7 cellular contexts compared by ENCODE assay signal in the genomic region with DNA sequence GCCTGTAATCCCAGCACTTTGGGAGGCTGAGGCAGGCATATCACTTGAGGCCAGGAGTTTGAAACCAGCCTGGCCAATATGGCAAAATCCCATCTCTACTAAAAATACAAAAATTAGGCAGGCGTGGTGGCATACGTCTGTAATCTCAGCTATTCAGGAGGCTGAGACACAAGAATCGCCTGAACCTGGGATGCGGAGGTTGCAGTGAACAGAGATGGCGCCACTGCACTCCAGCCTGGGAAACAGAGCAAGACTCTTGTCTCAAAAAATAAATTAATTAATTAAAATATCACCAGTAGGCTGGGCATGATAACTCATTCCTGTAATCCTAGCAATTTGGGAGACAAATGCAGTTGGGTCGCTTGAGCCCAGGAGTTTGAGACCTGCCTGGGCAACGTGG. TPM values are rescaled to one million over a fixed set of nuclear protein-coding genes. Genes with fewer than 3 reads are reported as not detected.
A peak's percentile ranks its signal among the peaks of the same experiment; 100 is the strongest.
DNase-seq lines count a peak whose midpoint lies in the region; ATAC-seq and TF ChIP-seq lines count a peak whose summit lies in the region.
"Not testable (repeated sequence)": the region's sequence is repeated elsewhere in the genome, so short reads cannot be mapped to it uniquely, and the experiment has no call there.

No MANE protein-coding gene starts in this region.

- H3K27ac ChIP-seq in 22Rv1; RWPE2 (ENCODE audit: poor library complexity, severe bottlenecking); foreskin keratinocyte; trophoblast cell (ENCODE audit: low read depth, low read length): not testable (repeated sequence)

- H3K9me3 ChIP-seq in RWPE2 (ENCODE audit: severe bottlenecking); trophoblast cell (ENCODE audit: insufficient read depth, low read depth, low read length): not testable (repeated sequence)

- peaks cover 19% of the 10 kb centered on the region for H3K36me3 Mint-ChIP-seq in HFFc6 (ENCODE audit: low read depth)
- H3K36me3 Mint-ChIP-seq in chondrocyte (ENCODE audit: low read depth): not testable (repeated sequence)

- not testable (repeated sequence) for ATAC-seq in RWPE2 (ENCODE audit: low read depth); foreskin keratinocyte

- H3K79me2 ChIP-seq in trophoblast cell (ENCODE audit: control insufficient read depth, insufficient read depth, low read length, poor library complexity): not testable (repeated sequence)

- not testable (repeated sequence) for H3K4me3 Mint-ChIP-seq in HFFc6; chondrocyte (ENCODE audit: unreplicated experiment)

- not testable (repeated sequence) for H2BK12ac ChIP-seq in trophoblast cell (ENCODE audit: low read length)

- H2BK120ac ChIP-seq in trophoblast cell (ENCODE audit: insufficient read depth, low read length, poor library complexity): not testable (repeated sequence)

- H4K91ac ChIP-seq in trophoblast cell (ENCODE audit: low read depth, low read length): not testable (repeated sequence)

- peak overlapping the region; percentile 47 for H3K4ac ChIP-seq in trophoblast cell (ENCODE audit: low read depth, low read length)

- H3K9ac ChIP-seq in trophoblast cell (ENCODE audit: low read length): not testable (repeated sequence)

- H3K27me3 Mint-ChIP-seq in HFFc6 (ENCODE audit: insufficient read depth); chondrocyte (ENCODE audit: low read depth): not testable (repeated sequence)

- H3K36me3 ChIP-seq in RWPE2 (ENCODE audit: low read depth): peaks cover 13% of the 10 kb centered on the region
- not testable (repeated sequence) for H3K36me3 ChIP-seq in trophoblast cell (ENCODE audit: control insufficient read depth in 1 of 2, insufficient read depth in 2 of 2, low read length in 2 of 2)

- H3K4me1 Mint-ChIP-seq in HFFc6 (ENCODE audit: low read depth): peaks cover 20% of the 10 kb centered on the region
- peaks cover 22% of the 10 kb centered on the region for H3K4me1 Mint-ChIP-seq in chondrocyte (ENCODE audit: low read depth)

- not testable (repeated sequence) for H3K27me3 ChIP-seq in RWPE2 (ENCODE audit: insufficient read depth, poor library complexity, severe bottlenecking); foreskin keratinocyte; trophoblast cell (ENCODE audit: insufficient read depth, low read length)

- not testable (repeated sequence) for H3K23ac ChIP-seq in trophoblast cell (ENCODE audit: low read length)

- H3K4me3 ChIP-seq in RWPE2 (ENCODE audit: severe bottlenecking); trophoblast cell (ENCODE audit: low read depth, low read length): not testable (repeated sequence)

- peak; percentile 22 for DNase-seq in ELF-1 (ENCODE audit: low read depth, low spot score)
- DNase-seq in HFFc6; RWPE2 (ENCODE audit: low spot score); chondrocyte (ENCODE audit: low spot score); foreskin keratinocyte; trophoblast cell: not testable (repeated sequence)

- not testable (repeated sequence) for H4K12ac ChIP-seq in trophoblast cell (ENCODE audit: low read depth, low read length)

- H3K4me1 ChIP-seq in RWPE2 (ENCODE audit: insufficient read depth, poor library complexity, severe bottlenecking); foreskin keratinocyte; trophoblast cell (ENCODE audit: control insufficient read depth in 1 of 2, insufficient read depth in 2 of 2, low read length in 2 of 2): not testable (repeated sequence)

- not testable (repeated sequence) for H3K27ac Mint-ChIP-seq in HFFc6; chondrocyte (ENCODE audit: unreplicated experiment)

- no CpG with 5 or more reads among the region's 7 CpGs for WGBS in trophoblast cell (ENCODE audit: extremely low coverage, insufficient coverage, insufficient read length)

- not testable (repeated sequence) for H3K9me3 Mint-ChIP-seq in HFFc6; chondrocyte (ENCODE audit: low read depth)

- H3K14ac ChIP-seq in trophoblast cell (ENCODE audit: low read length): not testable (repeated sequence)

- not testable (repeated sequence) for H3K4me2 ChIP-seq in trophoblast cell (ENCODE audit: low read length)

- not testable (repeated sequence) for H2BK5ac ChIP-seq in trophoblast cell (ENCODE audit: low read depth, low read length, poor library complexity)

- H3K79me1 ChIP-seq in trophoblast cell (ENCODE audit: low read length): not testable (repeated sequence)

- TF ChIP-seq CTCF in 22Rv1 (IDR thresholded peaks at IDR 0.05) (peak; percentile 35), HFFc6 (IDR thresholded peaks at IDR 0.05) (peak; percentile 29; the same call in 1 of the 2 replicates), RWPE2 (IDR thresholded peaks at IDR 0.05; ENCODE audit: poor library complexity, severe bottlenecking) (peak; percentile 27), chondrocyte (IDR thresholded peaks at IDR 0.05) (peak; percentile 17), foreskin keratinocyte (conservative IDR thresholded peaks at IDR 0.05) (peak; percentile 11)

- not testable (repeated sequence) for H4K8ac ChIP-seq in trophoblast cell (ENCODE audit: low read depth, low read length)

- not testable (repeated sequence) for H2AK5ac ChIP-seq in trophoblast cell (ENCODE audit: low read length)

- not testable (repeated sequence) for H2AFZ ChIP-seq in trophoblast cell (ENCODE audit: insufficient read depth, low read length, poor library complexity)

- H3K18ac ChIP-seq in trophoblast cell (ENCODE audit: low read length): not testable (repeated sequence)

RNA-seq across cellular contexts. Expression of gene KATNBL1, which starts 16.6 kb away (rescaled TPM):
- 10 to 100 TPM; 27.2 to 37.1 (median 29.7) TPM for total RNA-seq in HFFc6 (2021; fragmentation: NEBNext Ultra II Directional; extraction: Animal tissue kit (Norgen Biotek cat#: 25700))
- 35.8 to 47.4 TPM (median 42.0 TPM) in 3 replicates for total RNA-seq in chondrocyte
- total RNA-seq in foreskin keratinocyte: 40.5 and 46.2 TPM in 2 replicates
- 19.1 and 20.8 TPM in 2 replicates for polyA plus RNA-seq in foreskin keratinocyte
- 39.6 and 41.5 TPM in 2 replicates for polyA plus RNA-seq in trophoblast cell (2013)

RNA-seq across cellular contexts. Expression of gene EMC4, which starts 31.5 kb away (rescaled TPM):
- 100 to 1,000 TPM; 129 to 152 (median 145) TPM for total RNA-seq in HFFc6 (2021; fragmentation: NEBNext Ultra II Directional; extraction: Animal tissue kit (Norgen Biotek cat#: 25700))
- total RNA-seq in chondrocyte (85.8 to 107 TPM (median 90.7 TPM) in 3 replicates), foreskin keratinocyte (119 and 124 TPM in 2 replicates)
- 146 and 150 TPM in 2 replicates for polyA plus RNA-seq in foreskin keratinocyte
- 170 TPM in 2 replicates for polyA plus RNA-seq in trophoblast cell (2013)
